ENCODE assay signal across 9 cellular contexts in genomic region chr11:17755891-17756290, GRCh38. TPM values are rescaled to one million over a fixed set of nuclear protein-coding genes. Genes with fewer than 3 reads are reported as not detected.
"Had no signal": no experiment of that assay in that cellular context is flagged by ENCODE, and none has a peak within 500 bp of the region (broad histone marks: within the 10 kb centered on the region; RNA-seq: fewer than 3 reads in every experiment).

No MANE protein-coding gene starts in this region.

- DNase-seq: GDM1, GF-D8 had no signal

- FAIRE-seq: G401.6, GM12878, GM12891, GM12892, GM18507, GM19239 had no signal

- H3K4me3 ChIP-seq: GM12878 had no signal

- ATAC-seq: GM12878 had no signal

RNA-seq across cellular contexts. Expression of gene KCNC1, which starts 21.3 kb away (rescaled TPM):
- total RNA-seq: GM12878 had no signal

RNA-seq across cellular contexts. Expression of gene MYOD1, which starts 36.5 kb away (rescaled TPM):
- total RNA-seq: G401, GM12878 had no signal
- polyA plus RNA-seq: GM12878 had no signal
